8 cellular contexts compared by ENCODE assay signal in genomic region chr2:19356545-19357382, GRCh38. TPM values are rescaled to one million over a fixed set of nuclear protein-coding genes. Genes with fewer than 3 reads are reported as not detected.
A peak's percentile ranks its signal among the peaks of the same experiment; 100 is the strongest.
DNase-seq lines count a peak whose midpoint lies in the region; ATAC-seq and TF ChIP-seq lines count a peak whose summit lies in the region.

No MANE protein-coding gene starts in this region.

- H3K4me1 ChIP-seq in hepatocyte (ENCODE audit: insufficient read depth) (peaks cover 11% of the 10 kb centered on the region), skeletal muscle tissue (ENCODE audit: control insufficient read depth in 3 of 3, insufficient read depth in 3 of 3, low read length in 3 of 3) (peaks cover 19 to 39% (median 36%) of the 10 kb centered on the region in 3 donors)

- peaks cover 0 to 1% of the 10 kb centered on the region in 2 donors for H3K36me3 Mint-ChIP-seq in activated T-cell treated with anti-CD3 and anti-CD28 coated beads, Interleukin-2, amount 50 U/mL, for 72 hours (ENCODE audit: insufficient read depth in 2 of 2)

- H3K9me3 ChIP-seq in hepatocyte (ENCODE audit: low read depth) (no peaks in the 10 kb centered on the region), skeletal muscle tissue (ENCODE audit: control insufficient read depth in 3 of 3, low read length in 3 of 3) (no peaks in the 10 kb centered on the region)

- no peak for ATAC-seq in activated T-cell treated with anti-CD3 and anti-CD28 coated beads, Interleukin-2, amount 50 U/mL, for 72 hours (replicated peaks in 1 of 2)
- no peak for ATAC-seq in GM19328 (IDR thresholded peaks at IDR 0.05; ENCODE audit: unreplicated experiment)

- peak overlapping the region; percentile 36 for H2AFZ ChIP-seq in hepatocyte

- peaks cover 62% of the 10 kb centered on the region for H3K79me2 ChIP-seq in hepatocyte

- H3K9ac ChIP-seq in skeletal muscle tissue (ENCODE audit: low read depth in 1 of 3, low read length in 3 of 3) = peak overlapping the region; percentile 74 to 83 (median 77)

- peak overlapping the region; percentile 95 for H3K4me2 ChIP-seq in hepatocyte

- H3K4me3 Mint-ChIP-seq in activated T-cell treated with anti-CD3 and anti-CD28 coated beads, Interleukin-2, amount 50 U/mL, for 72 hours = peak overlapping the region; percentile 72 to 77

- no peaks in the 10 kb centered on the region for H3K9me3 Mint-ChIP-seq in activated T-cell treated with anti-CD3 and anti-CD28 coated beads, Interleukin-2, amount 50 U/mL, for 72 hours

- no peak for TF ChIP-seq CTCF in GM13977 (IDR thresholded peaks at IDR 0.05; ENCODE audit: extremely low read depth, insufficient read depth, missing control alignments)
- no peak for TF ChIP-seq CTCF in hepatocyte (IDR thresholded peaks at IDR 0.05; ENCODE audit: poor library complexity)

- H4K20me1 ChIP-seq in hepatocyte (ENCODE audit: insufficient read depth, poor library complexity, severe bottlenecking) = peaks cover 10% of the 10 kb centered on the region

- peak; percentile 33 for DNase-seq in GM13977 (ENCODE audit: low spot score)
- DNase-seq in activated T-cell treated with anti-CD3 and anti-CD28 coated beads, Interleukin-2, amount 50 U/mL, for 72 hours = no peak
- DNase-seq in hepatocyte (ENCODE audit: low spot score) = no peak
- no peak for DNase-seq in mesenteric fat pad (ENCODE audit: low spot score)
- DNase-seq in stimulated activated CD4-positive, alpha-beta T cell treated with anti-CD3 and anti-CD28 coated beads, Interleukin-4, amount 100 ng/mL, for 24 hours = no peak
- no peak for DNase-seq in anterior cingulate cortex (lab: John Stamatoyannopoulos, UW)

- H3K27me3 Mint-ChIP-seq in activated T-cell treated with anti-CD3 and anti-CD28 coated beads, Interleukin-2, amount 50 U/mL, for 72 hours (ENCODE audit: low read depth) = peaks cover 85% of the 10 kb centered on the region

- 5% methylated on average over 54 of the region's 54 CpGs for WGBS in hepatocyte (ENCODE audit: low lambda C conversion rate, missing lambda C conversion rate)

- H3K27ac ChIP-seq in hepatocyte = peak overlapping the region; percentile 58
- H3K27ac ChIP-seq in skeletal muscle tissue (ENCODE audit: low read depth, low read length) = no peak overlapping the region

- in situ Hi-C loops in GM13977 (cut with MboI; ENCODE audit: low pct_unique_long_range_greater_than_20kb, low sequenced_read_pairs, unreplicated experiment) = loop anchor here (10.0 to 25.0 kb wide), 3 partner anchors 498 to 844 kb away; no protein-coding TSS in a partner anchor

- H3K27ac Mint-ChIP-seq in activated T-cell treated with anti-CD3 and anti-CD28 coated beads, Interleukin-2, amount 50 U/mL, for 72 hours = peak overlapping the region; percentile 43

- no peaks in the 10 kb centered on the region for H3K36me3 ChIP-seq in hepatocyte (replicated peaks; ENCODE audit: insufficient read depth, low read depth)
- peaks cover 0 to 6% (median 5%) of the 10 kb centered on the region in 3 donors for H3K36me3 ChIP-seq in skeletal muscle tissue (ENCODE audit: control insufficient read depth in 3 of 3, insufficient read depth in 3 of 3, low read length in 3 of 3)

- H3K27me3 ChIP-seq in hepatocyte = peaks cover 79% of the 10 kb centered on the region
- peaks cover 26 to 41% (median 37%) of the 10 kb centered on the region in 3 donors for H3K27me3 ChIP-seq in skeletal muscle tissue (ENCODE audit: control insufficient read depth in 3 of 3, insufficient read depth in 3 of 3, low read length in 3 of 3)

- H3K9me2 ChIP-seq in hepatocyte (replicated peaks; ENCODE audit: insufficient read depth) = no peaks in the 10 kb centered on the region

- peaks cover 45% of the 10 kb centered on the region for H3K4me1 Mint-ChIP-seq in activated T-cell treated with anti-CD3 and anti-CD28 coated beads, Interleukin-2, amount 50 U/mL, for 72 hours (ENCODE audit: low read depth)

- H3K4me3 ChIP-seq in hepatocyte (peak overlapping the region; percentile 74), skeletal muscle tissue (ENCODE audit: low read length in 3 of 3) (peak overlapping the region; percentile 83 to 86 (median 84))

RNA-seq across cellular contexts. Expression of gene OSR1, which starts 1.7 kb away (rescaled TPM):
- total RNA-seq in activated T-cell treated with anti-CD3 and anti-CD28 coated beads, Interleukin-2, amount 50 U/mL, for 72 hours = not detected
- 16.1 and 19.8 TPM in 2 replicates for total RNA-seq in hepatocyte
- 45.7 and 52.8 TPM in 2 replicates for polyA plus RNA-seq in hepatocyte
- 10.4 TPM for total RNA-seq in skeletal muscle tissue
- total RNA-seq in mesenteric fat pad = 41.6 TPM

Comparison
In these comparisons a context has a peak if more than half of its experiments do, and no peak if none do; other contexts are left out.
1. RNA of gene OSR1, which starts 1.7 kb away (total RNA-seq): 41.6 TPM in mesenteric fat pad (single experiment), 16.1 to 19.8 TPM in hepatocyte and 10.4 TPM in skeletal muscle tissue (single experiment); not detected in activated T-cell treated with anti-CD3 and anti-CD28 coated beads, Interleukin-2, amount 50 U/mL, for 72 hours; every median in the first group is over 10 times any median in the second.